In genomic region chr11:17598700-17599459, GRCh38 we compare ENCODE assay signal across 1 cellular context.
TF ChIP-seq lines count a peak whose summit lies in the region.

No MANE protein-coding gene starts in this region.

TF ChIP-seq in H1, 55 proteins besides CTCF, POLR2A, EP300 and RAD21:
- TF ChIP-seq POU5F1 (IDR thresholded peaks at IDR 0.05; ENCODE audit: low read depth, low read length) (no peak), YY1 (IDR thresholded peaks at IDR 0.05; ENCODE audit: low read depth, low read length) (0 out of 2 replicates have a peak, but pooled peaks have one; percentile 22), TBP (IDR thresholded peaks at IDR 0.05; ENCODE audit: low read depth, low read length) (peak; percentile 35; the same call in 1 of the 2 replicates), ZNF274 (IDR thresholded peaks at IDR 0.05; ENCODE audit: borderline replicate concordance, extremely low read depth, low read length) (no peak), SIN3A (conservative IDR thresholded peaks at IDR 0.05 in 1 of 2, IDR thresholded peaks at IDR 0.05 in 1 of 2; ENCODE audit: low read depth in 1 of 2, low read length in 2 of 2) (0 out of 4 replicates have a peak, but pooled peaks of 1 of the 2 experiments have one; percentile 45), SUZ12 (IDR thresholded peaks at IDR 0.05; ENCODE audit: low read length) (no peak), CHD7 (IDR thresholded peaks at IDR 0.05; ENCODE audit: insufficient replicate concordance, low read length) (no peak), E2F6 (IDR thresholded peaks at IDR 0.05) (peak; percentile 8; the same call in 1 of the 2 replicates), SP4 (IDR thresholded peaks at IDR 0.05; ENCODE audit: low read length) (peak; percentile 42; the same call in 1 of the 2 replicates)
- TF ChIP-seq, protein P1, sequence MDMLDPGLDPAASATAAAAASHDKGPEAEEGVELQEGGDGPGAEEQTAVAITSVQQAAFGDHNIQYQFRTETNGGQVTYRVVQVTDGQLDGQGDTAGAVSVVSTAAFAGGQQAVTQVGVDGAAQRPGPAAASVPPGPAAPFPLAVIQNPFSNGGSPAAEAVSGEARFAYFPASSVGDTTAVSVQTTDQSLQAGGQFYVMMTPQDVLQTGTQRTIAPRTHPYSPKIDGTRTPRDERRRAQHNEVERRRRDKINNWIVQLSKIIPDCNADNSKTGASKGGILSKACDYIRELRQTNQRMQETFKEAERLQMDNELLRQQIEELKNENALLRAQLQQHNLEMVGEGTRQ (IDR thresholded peaks at IDR 0.05; ENCODE audit: low read length), result no peak; the same call in 1 of the 2 replicates
- TF ChIP-seq, protein P2, sequence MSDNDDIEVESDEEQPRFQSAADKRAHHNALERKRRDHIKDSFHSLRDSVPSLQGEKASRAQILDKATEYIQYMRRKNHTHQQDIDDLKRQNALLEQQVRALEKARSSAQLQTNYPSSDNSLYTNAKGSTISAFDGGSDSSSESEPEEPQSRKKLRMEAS (IDR thresholded peaks at IDR 0.05), result peak; percentile 36; the same call in 1 of the 2 replicates
